Comparison of ENCODE assay signal across 21 cellular contexts in genomic region chr2:42421157-42421485, GRCh38.
DNase-seq lines count a peak whose midpoint lies in the region; ATAC-seq and TF ChIP-seq lines count a peak whose summit lies in the region.
"Had no signal": no experiment of that assay in that cellular context is flagged by ENCODE, and none has a peak within 500 bp of the region (broad histone marks: within the 10 kb centered on the region; RNA-seq: fewer than 3 reads in every experiment).

No MANE protein-coding gene starts in this region.

- no peak overlapping the region for H3K9ac ChIP-seq in mammary epithelial cell (ENCODE audit: insufficient read depth, low read length)

- BruUV-seq in PC-9 (replicated peaks; lab: Mats Ljungman, UMichigan) = no TSS peak
- no TSS peak for BruUV-seq in mammary epithelial cell (replicated peaks; lab: Mats Ljungman, UMichigan)
- no TSS peak for BruUV-seq in OCI-LY7 (replicated peaks; lab: Mats Ljungman, UMichigan)

- peak overlapping the region; percentile 92 for H3K27ac Mint-ChIP-seq in activated T-cell treated with anti-CD3 and anti-CD28 coated beads, Interleukin-2, amount 50 U/mL, for 72 hours
- peak overlapping the region; percentile 19 for H3K27ac Mint-ChIP-seq in osteocyte (ENCODE audit: unreplicated experiment)
- H3K27ac Mint-ChIP-seq: CD4-positive, CD25-positive, alpha-beta regulatory T cell had no signal

- H3K27ac ChIP-seq in PC-9 (peak overlapping the region; percentile 82), mammary epithelial cell (ENCODE audit: insufficient read depth, low read depth, low read length) (peak overlapping the region; percentile 35), OCI-LY7 (ENCODE audit: low read depth, low read length, poor library complexity, severe bottlenecking) (no peak overlapping the region)
- H3K27ac ChIP-seq: left ventricle myocardium inferior, neutrophil, SK-N-MC, thyroid gland had no signal

- dilution Hi-C loops in mammary epithelial cell (cut with HindIII; ENCODE audit: low sequenced_read_pairs) = no loop called here

- no peak for ATAC-seq in activated T-cell treated with anti-CD3 and anti-CD28 coated beads, Interleukin-2, amount 50 U/mL, for 72 hours (replicated peaks in 1 of 2)
- ATAC-seq: HepG2 had no signal

- H3K4me1 ChIP-seq in PC-9 (replicated peaks; ENCODE audit: insufficient read depth) = peaks cover 34% of the 10 kb centered on the region
- peaks cover 12% of the 10 kb centered on the region for H3K4me1 ChIP-seq in mammary epithelial cell (ENCODE audit: insufficient read depth, low read length)
- H3K4me1 ChIP-seq in OCI-LY7 (ENCODE audit: insufficient read depth, low read length, poor library complexity, severe bottlenecking) = no peaks in the 10 kb centered on the region
- H3K4me1 ChIP-seq: left ventricle myocardium inferior, thyroid gland had no signal

- H3K36me3 ChIP-seq in PC-9 (ENCODE audit: low read depth) (no peaks in the 10 kb centered on the region), mammary epithelial cell (ENCODE audit: insufficient read depth, low read length) (no peaks in the 10 kb centered on the region), OCI-LY7 (ENCODE audit: insufficient read depth, low read length) (no peaks in the 10 kb centered on the region)
- H3K36me3 ChIP-seq: left ventricle myocardium inferior, neutrophil, thyroid gland had no signal

- H3K4me3 ChIP-seq in PC-9 (no peak overlapping the region), mammary epithelial cell (replicated peaks in 1 of 3; ENCODE audit: insufficient read depth in 1 of 3, low read depth in 2 of 3, low read length in 3 of 3) (no peak overlapping the region), OCI-LY7 (ENCODE audit: low read depth, low read length, poor library complexity, severe bottlenecking) (no peak overlapping the region)
- H3K4me3 ChIP-seq: left ventricle myocardium inferior, SK-N-MC, thyroid gland had no signal

- no peaks in the 10 kb centered on the region for H3K27me3 ChIP-seq in PC-9 (ENCODE audit: insufficient read depth, low read depth)
- H3K27me3 ChIP-seq in mammary epithelial cell (ENCODE audit: insufficient read depth, low read length) = no peaks in the 10 kb centered on the region
- H3K27me3 ChIP-seq: neutrophil, thyroid gland had no signal

- H3K36me3 Mint-ChIP-seq in activated T-cell treated with anti-CD3 and anti-CD28 coated beads, Interleukin-2, amount 50 U/mL, for 72 hours (ENCODE audit: insufficient read depth in 2 of 2) = peaks cover 0 to 1% of the 10 kb centered on the region in 2 donors
- H3K36me3 Mint-ChIP-seq in osteocyte (ENCODE audit: unreplicated experiment) = no peaks in the 10 kb centered on the region
- H3K36me3 Mint-ChIP-seq: CD4-positive, CD25-positive, alpha-beta regulatory T cell had no signal

- POLR2A ChIA-PET in PC-9 (lab: Charles Lee; ENCODE audit: unreplicated experiment) (interaction anchor here (0.7 kb wide), 1 partner anchor 12 kb away, joined by 5 read pairs; no protein-coding TSS in a partner anchor), OCI-LY7 (lab: Charles Lee) (no interaction called here)

- H3K9me2 ChIP-seq in PC-9 (ENCODE audit: insufficient read depth) (no peaks in the 10 kb centered on the region), OCI-LY7 (ENCODE audit: insufficient read depth, low read length) (no peaks in the 10 kb centered on the region)

- H3K9me3 ChIP-seq in PC-9 (ENCODE audit: insufficient read depth, low read depth) (no peaks in the 10 kb centered on the region), mammary epithelial cell (replicated peaks; ENCODE audit: insufficient read depth, low read length) (no peaks in the 10 kb centered on the region), OCI-LY7 (ENCODE audit: low read length) (no peaks in the 10 kb centered on the region)
- H3K9me3 ChIP-seq: left ventricle myocardium inferior, neutrophil, thyroid gland had no signal

- H3K79me2 ChIP-seq in PC-9 (ENCODE audit: low read depth) (no peaks in the 10 kb centered on the region), mammary epithelial cell (ENCODE audit: insufficient read depth, low read length) (no peaks in the 10 kb centered on the region), OCI-LY7 (ENCODE audit: insufficient read depth, low read depth, low read length) (no peaks in the 10 kb centered on the region)

- H4K20me1 ChIP-seq in PC-9 (ENCODE audit: insufficient read depth) = no peaks in the 10 kb centered on the region
- no peaks in the 10 kb centered on the region for H4K20me1 ChIP-seq in mammary epithelial cell (ENCODE audit: insufficient read depth, low read length)
- H4K20me1 ChIP-seq in OCI-LY7 (ENCODE audit: insufficient read depth, low read length) = no peaks in the 10 kb centered on the region

- H3K9me3 Mint-ChIP-seq in activated T-cell treated with anti-CD3 and anti-CD28 coated beads, Interleukin-2, amount 50 U/mL, for 72 hours = peaks cover 0 to 3% of the 10 kb centered on the region in 2 donors
- no peaks in the 10 kb centered on the region for H3K9me3 Mint-ChIP-seq in osteocyte (ENCODE audit: unreplicated experiment)
- H3K9me3 Mint-ChIP-seq: CD4-positive, CD25-positive, alpha-beta regulatory T cell had no signal

- peak overlapping the region; percentile 18 to 86 for H3K4me3 Mint-ChIP-seq in activated T-cell treated with anti-CD3 and anti-CD28 coated beads, Interleukin-2, amount 50 U/mL, for 72 hours
- H3K4me3 Mint-ChIP-seq in osteocyte (ENCODE audit: unreplicated experiment) = no peak overlapping the region
- H3K4me3 Mint-ChIP-seq: CD4-positive, CD25-positive, alpha-beta regulatory T cell had no signal

- peaks cover 16% of the 10 kb centered on the region for H3K27me3 Mint-ChIP-seq in activated T-cell treated with anti-CD3 and anti-CD28 coated beads, Interleukin-2, amount 50 U/mL, for 72 hours (ENCODE audit: low read depth)
- H3K27me3 Mint-ChIP-seq in osteocyte (ENCODE audit: unreplicated experiment) = peaks cover 8% of the 10 kb centered on the region

- no peak for DNase-seq in activated T-cell treated with anti-CD3 and anti-CD28 coated beads, Interleukin-2, amount 50 U/mL, for 72 hours
- DNase-seq in activated T-cell treated with anti-CD3 and anti-CD28 coated beads, Interleukin-2, amount 50 U/mL, for 48 hours = no peak
- DNase-seq in PC-9 (no peak), mammary epithelial cell (no peak), osteocyte (ENCODE audit: extremely low spot score, unreplicated experiment) (no peak), OCI-LY7 (ENCODE audit: low spot score) (no peak), NCI-H69 (lab: John Stamatoyannopoulos, UW) (no peak)
- no peak for DNase-seq in stimulated activated CD4-positive, alpha-beta T cell treated with anti-CD3 and anti-CD28 coated beads, Interleukin-4, amount 100 ng/mL, for 24 hours
- DNase-seq: activated CD4-positive, alpha-beta T cell treated with anti-CD3 and anti-CD28 coated beads for 1 hour; central memory CD4-positive, alpha-beta T cell; GF-D8; glutamatergic neuron; left ventricle myocardium inferior; NCI-H146; NCI-H2171 treated with DMSO at 0.1 percent for 48 hours; retina; thyroid gland had no signal

- CTCF ChIA-PET in PC-9 (lab: Charles Lee) = no interaction called here
- CTCF ChIA-PET in mammary epithelial cell (lab: Charles Lee; ENCODE audit: low non-redundant PET) = no interaction called here
- CTCF ChIA-PET in OCI-LY7 (lab: Charles Lee; ENCODE audit: unreplicated experiment) = no interaction called here

- 36% methylated on average over 3 of the region's 3 CpGs for WGBS in mammary epithelial cell (ENCODE audit: low coverage, missing lambda C conversion rate)

- peaks cover 37% of the 10 kb centered on the region for H3K4me1 Mint-ChIP-seq in activated T-cell treated with anti-CD3 and anti-CD28 coated beads, Interleukin-2, amount 50 U/mL, for 72 hours (ENCODE audit: low read depth)
- H3K4me1 Mint-ChIP-seq in osteocyte (ENCODE audit: unreplicated experiment) = peaks cover 10% of the 10 kb centered on the region

- H2AFZ ChIP-seq in PC-9 = no peak overlapping the region; the same call in 1 of the 2 replicates
- H2AFZ ChIP-seq in mammary epithelial cell (ENCODE audit: low read depth, low read length) = no peak overlapping the region
- H2AFZ ChIP-seq in OCI-LY7 (ENCODE audit: low read length) = no peak overlapping the region

- H3F3A ChIP-seq in PC-9 (ENCODE audit: insufficient read depth, low read depth) = peaks cover 12% of the 10 kb centered on the region

- intact Hi-C loops in PC-9 (cut with micrococcal nuclease; ENCODE audit: unreplicated experiment) (no loop called here), mammary epithelial cell (cut with micrococcal nuclease) (no loop called here), OCI-LY7 (cut with micrococcal nuclease; ENCODE audit: unreplicated experiment) (no loop called here)

- peak overlapping the region; percentile 53 for H3K4me2 ChIP-seq in PC-9
- peak overlapping the region; percentile 57 for H3K4me2 ChIP-seq in mammary epithelial cell (ENCODE audit: insufficient read depth, low read depth, low read length)
- no peak overlapping the region for H3K4me2 ChIP-seq in OCI-LY7 (ENCODE audit: low read length)

- in situ Hi-C loops in mammary epithelial cell (cut with MboI; ENCODE audit: low sequenced_read_pairs in 2 of 2) = no loop called here

- TF ChIP-seq CTCF in PC-9 (conservative IDR thresholded peaks at IDR 0.05) (no peak), mammary epithelial cell (conservative IDR thresholded peaks at IDR 0.05 in 1 of 2, IDR thresholded peaks at IDR 0.05 in 1 of 2; ENCODE audit: extremely low read depth in 1 of 2, insufficient read depth in 1 of 2, low read depth in 1 of 2, low read length in 2 of 2) (no peak), osteocyte (IDR thresholded peaks at IDR 0.05) (no peak), OCI-LY7 (conservative IDR thresholded peaks at IDR 0.05; ENCODE audit: low read length) (no peak)
